In genomic region chr2:182642328-182642727, GRCh38 we compare ENCODE assay signal across 8 cellular contexts.
DNase-seq lines count a peak whose midpoint lies in the region; ATAC-seq and TF ChIP-seq lines count a peak whose summit lies in the region.

No MANE protein-coding gene starts in this region.

- ATAC-seq in GM18867 (IDR thresholded peaks at IDR 0.05; ENCODE audit: unreplicated experiment) (peak; percentile 100), HG02870 (IDR thresholded peaks at IDR 0.05; ENCODE audit: unreplicated experiment) (peak; percentile 100), thoracic aorta (ENCODE audit: insufficient number of reproducible peaks, low FRiP score, low read depth) (no peak)

- no peaks in the 10 kb centered on the region for H4K20me1 ChIP-seq in hepatocyte (ENCODE audit: insufficient read depth, poor library complexity, severe bottlenecking)

- no peaks in the 10 kb centered on the region for H3K36me3 ChIP-seq in BE2C
- H3K36me3 ChIP-seq in hepatocyte (replicated peaks; ENCODE audit: insufficient read depth, low read depth): no peaks in the 10 kb centered on the region
- H3K36me3 ChIP-seq in thoracic aorta: no peaks in the 10 kb centered on the region

- H3K27ac ChIP-seq in hepatocyte: no peak overlapping the region
- H3K27ac ChIP-seq in thoracic aorta: no peak overlapping the region

- no peaks in the 10 kb centered on the region for H3K9me2 ChIP-seq in hepatocyte (replicated peaks; ENCODE audit: insufficient read depth)

- no peaks in the 10 kb centered on the region for H3K9me3 ChIP-seq in BE2C
- no peaks in the 10 kb centered on the region for H3K9me3 ChIP-seq in hepatocyte (ENCODE audit: low read depth)
- H3K9me3 ChIP-seq in thoracic aorta: no peaks in the 10 kb centered on the region

- no peaks in the 10 kb centered on the region for H3K79me2 ChIP-seq in hepatocyte

- no peak overlapping the region for H2AFZ ChIP-seq in hepatocyte

- no peak for TF ChIP-seq CTCF in BE2C (IDR thresholded peaks at IDR 0.05; ENCODE audit: low read depth, low read length)
- no peak for TF ChIP-seq CTCF in hepatocyte (IDR thresholded peaks at IDR 0.05; ENCODE audit: poor library complexity)
- no peak for TF ChIP-seq CTCF in thoracic aorta (IDR thresholded peaks at IDR 0.05)

- 65% methylated on average over 3 of the region's 3 CpGs for WGBS in hepatocyte (ENCODE audit: low lambda C conversion rate, missing lambda C conversion rate)

- H3K4me3 ChIP-seq in BE2C (ENCODE audit: low read depth, low read length): no peak overlapping the region
- H3K4me3 ChIP-seq in hepatocyte: no peak overlapping the region
- H3K4me3 ChIP-seq in thoracic aorta: no peak overlapping the region

- no peaks in the 10 kb centered on the region for H3K27me3 ChIP-seq in BE2C
- no peaks in the 10 kb centered on the region for H3K27me3 ChIP-seq in hepatocyte
- H3K27me3 ChIP-seq in thoracic aorta (replicated peaks; ENCODE audit: insufficient read depth): no peaks in the 10 kb centered on the region

- DNase-seq in BE2C: peak; percentile 59
- DNase-seq in NCI-H510A (lab: John Stamatoyannopoulos, UW): peak; percentile 41
- DNase-seq in activated naive CD4-positive, alpha-beta T cell treated with anti-CD3 and anti-CD28 coated beads, Interleukin-2, amount 50 U/mL, for 16 hours: peak; percentile 25
- peak; percentile 59 for DNase-seq in hepatocyte (ENCODE audit: low spot score)
- peak; percentile 5 for DNase-seq in thoracic aorta (ENCODE audit: low spot score)
- no peak for DNase-seq in NCI-H345 (lab: John Stamatoyannopoulos, UW)

- no peak overlapping the region for H3K4me2 ChIP-seq in hepatocyte

- H3K4me1 ChIP-seq in BE2C (no peaks in the 10 kb centered on the region), hepatocyte (ENCODE audit: insufficient read depth) (no peaks in the 10 kb centered on the region), thoracic aorta (ENCODE audit: control insufficient read depth in 1 of 2, low read depth in 2 of 2) (no peaks in the 10 kb centered on the region)
